ENCODE assay signal across 16 cellular contexts in genomic region chr7:149862156-149862555, GRCh38. TPM values are rescaled to one million over a fixed set of nuclear protein-coding genes. Genes with fewer than 3 reads are reported as not detected.
DNase-seq lines count a peak whose midpoint lies in the region; ATAC-seq, FAIRE-seq and TF ChIP-seq lines count a peak whose summit lies in the region.
"Had no signal": no experiment of that assay in that cellular context is flagged by ENCODE, and none has a peak within 500 bp of the region (broad histone marks: within the 10 kb centered on the region; RNA-seq: fewer than 3 reads in every experiment).

No MANE protein-coding gene starts in this region.

- no peaks in the 10 kb centered on the region for H3K27me3 ChIP-seq in CD4-positive, alpha-beta memory T cell (ENCODE audit: insufficient read depth, low read length)
- no peaks in the 10 kb centered on the region; a peak in 2 of 7 replicates for H3K27me3 ChIP-seq in H1 (replicated peaks in 1 of 4; ENCODE audit: control insufficient read depth in 3 of 4, extremely low read depth in 1 of 4, insufficient read depth in 3 of 4, low read length in 3 of 4)
- H3K27me3 ChIP-seq: BE2C had no signal

- no peak for TF ChIP-seq RAD21 in H1 (IDR thresholded peaks at IDR 0.05 in 1 of 2, conservative IDR thresholded peaks at IDR 0.05 in 1 of 2; ENCODE audit: low read depth in 2 of 2, low read length in 2 of 2)

- no peak overlapping the region for H2BK120ac ChIP-seq in H1 (replicated peaks; ENCODE audit: low read depth, low read length)

- no peak overlapping the region for H4K91ac ChIP-seq in H1 (replicated peaks; ENCODE audit: insufficient read length, low read length)

- H3K4me1 Mint-ChIP-seq in CD4-positive, alpha-beta memory T cell: peaks cover 32 to 62% (median 49%) of the 10 kb centered on the region in 4 donors
- peaks cover 31 to 85% (median 64%) of the 10 kb centered on the region in 4 donors for H3K4me1 Mint-ChIP-seq in naive thymus-derived CD8-positive, alpha-beta T cell
- H3K4me1 Mint-ChIP-seq in stimulated activated effector memory CD8-positive, alpha-beta T cell treated with anti-CD3 and anti-CD28 coated beads, Interleukin-12 subunit alpha, Interleukin-12 subunit beta, amount 100 ng/mL, for 72 hours: peaks cover 26% of the 10 kb centered on the region

- POLR2A ChIA-PET in CD4-positive, alpha-beta memory T cell (lab: Charles Lee; ENCODE audit: partially characterized antibody): interaction anchor here (2.7 to 2.9 kb wide), 2 partner anchors 9 to 23 kb away, joined by 12 to 33 read pairs; partner anchors contain the start of gene ZNF862
- POLR2A ChIA-PET in H1 (lab: Charles Lee; ENCODE audit: partially characterized antibody): no interaction called here
- POLR2A ChIA-PET in naive thymus-derived CD8-positive, alpha-beta T cell (lab: Charles Lee): interaction anchor here (0.6 to 13.7 kb wide), 6 partner anchors 8 to 620 kb away, joined by 4 to 241 read pairs (median 5); partner anchors contain the start of genes ATP6V0E2 and ZNF862

- no peak for TF ChIP-seq CTCF in H1 (IDR thresholded peaks at IDR 0.05; ENCODE audit: control extremely low read depth in 1 of 3, insufficient read depth in 1 of 3, low read depth in 1 of 3, low read length in 3 of 3)

- no peak overlapping the region for H3K23ac ChIP-seq in H1 (ENCODE audit: insufficient read length)

- no peaks in the 10 kb centered on the region for H3K23me2 ChIP-seq in H1 (ENCODE audit: low read depth, low read length)

- no peak overlapping the region for H3K4ac ChIP-seq in H1 (replicated peaks; ENCODE audit: insufficient read length, low read depth, low read length)

- H4K20me1 ChIP-seq in H1 (replicated peaks in 1 of 2; ENCODE audit: control insufficient read depth in 1 of 2, insufficient read depth in 2 of 2, low read length in 2 of 2): no peaks in the 10 kb centered on the region

- no peak for DNase-seq in CD4-positive, alpha-beta memory T cell
- DNase-seq in H1 (ENCODE audit: low read depth in 1 of 2, low spot score in 2 of 2) (no peak), T1000 (lab: John Stamatoyannopoulos, UW) (no peak), NCI-H748 (lab: John Stamatoyannopoulos, UW; ENCODE audit: unreplicated experiment) (no peak), NCI-H2107 treated with DMSO at 0.1 percent for 48 hours (lab: John Stamatoyannopoulos, UW; ENCODE audit: unreplicated experiment) (no peak)
- no peak for DNase-seq in naive thymus-derived CD8-positive, alpha-beta T cell
- no peak for DNase-seq in stimulated activated effector memory CD8-positive, alpha-beta T cell treated with anti-CD3 and anti-CD28 coated beads, Interleukin-12 subunit alpha, Interleukin-12 subunit beta, amount 100 ng/mL, for 72 hours (ENCODE audit: low spot score in 2 of 2)
- DNase-seq: ACHN; BE2C; C1 segment of cervical spinal cord; CD4-positive, alpha-beta T cell; DMS153; DMS79 treated with DMSO at 0.1 percent for 48 hours; GF-D8 had no signal

- no peak overlapping the region for H2BK12ac ChIP-seq in H1 (ENCODE audit: low read depth, low read length)

- H2AK5ac ChIP-seq in H1 (ENCODE audit: low read depth, low read length): no peak overlapping the region

- CTCF ChIA-PET in CD4-positive, alpha-beta memory T cell (lab: Charles Lee; ENCODE audit: partially characterized antibody): interaction anchor here (2.1 to 2.6 kb wide), 3 partner anchors 9 to 21 kb away, joined by 6 to 12 read pairs (median 12); no protein-coding TSS in a partner anchor
- CTCF ChIA-PET in H1 (lab: Charles Lee; ENCODE audit: partially characterized antibody): interaction anchor here (0.8 to 5.0 kb wide), 21 partner anchors 8 to 134 kb away, joined by 3 to 68 read pairs (median 4); no protein-coding TSS in a partner anchor

- H3K4me3 Mint-ChIP-seq in CD4-positive, alpha-beta memory T cell: no peak overlapping the region
- peak overlapping the region in 2 of 10 donors; percentile 72 to 87 for H3K4me3 Mint-ChIP-seq in naive thymus-derived CD8-positive, alpha-beta T cell
- H3K4me3 Mint-ChIP-seq in stimulated activated effector memory CD8-positive, alpha-beta T cell treated with anti-CD3 and anti-CD28 coated beads, Interleukin-12 subunit alpha, Interleukin-12 subunit beta, amount 100 ng/mL, for 72 hours: no peak overlapping the region
- H3K4me3 Mint-ChIP-seq: CD4-positive, alpha-beta T cell had no signal

- peak overlapping the region in 4 of 7 donors; percentile 6 to 91 (median 30) for H3K27ac Mint-ChIP-seq in CD4-positive, alpha-beta memory T cell
- H3K27ac Mint-ChIP-seq in naive thymus-derived CD8-positive, alpha-beta T cell: peak overlapping the region in 6 of 10 donors; percentile 46 to 99 (median 95)
- H3K27ac Mint-ChIP-seq in stimulated activated effector memory CD8-positive, alpha-beta T cell treated with anti-CD3 and anti-CD28 coated beads, Interleukin-12 subunit alpha, Interleukin-12 subunit beta, amount 100 ng/mL, for 72 hours: peak overlapping the region; percentile 38

- H3K4me2 ChIP-seq in H1 (ENCODE audit: insufficient read depth in 1 of 2, low read depth in 2 of 2, low read length in 2 of 2): no peak overlapping the region

- intact Hi-C loops in CD4-positive, alpha-beta memory T cell (cut with micrococcal nuclease): no loop called here

- TF ChIP-seq POLR2A in H1 (IDR thresholded peaks at IDR 0.05; ENCODE audit: control extremely low read depth in 1 of 2, low read depth in 2 of 2, low read length in 2 of 2): no peak

- no peak overlapping the region for H3K27ac ChIP-seq in CD4-positive, alpha-beta memory T cell (ENCODE audit: low read depth, low read length)
- H3K27ac ChIP-seq in H1 (ENCODE audit: low read depth, low read length): no peak overlapping the region

- H3K56ac ChIP-seq in H1 (replicated peaks; ENCODE audit: insufficient read length, low read depth, low read length): no peak overlapping the region

- no peak overlapping the region for H3K18ac ChIP-seq in H1 (ENCODE audit: extremely low read depth, low read length)

- no peak overlapping the region for H4K8ac ChIP-seq in H1 (ENCODE audit: extremely low read depth, insufficient read depth, low read length)

- no peaks in the 10 kb centered on the region for H3K9me3 ChIP-seq in CD4-positive, alpha-beta memory T cell (ENCODE audit: control insufficient read depth in 1 of 2, low read length in 2 of 2)
- H3K9me3 ChIP-seq in H1 (ENCODE audit: insufficient read depth in 2 of 2, low read depth in 1 of 2, low read length in 1 of 2): no peaks in the 10 kb centered on the region
- H3K9me3 ChIP-seq: BE2C, HAP-1 had no signal

- ATAC-seq in naive thymus-derived CD8-positive, alpha-beta T cell: no peak
- ATAC-seq in stimulated activated effector memory CD8-positive, alpha-beta T cell treated with anti-CD3 and anti-CD28 coated beads, Interleukin-12 subunit alpha, Interleukin-12 subunit beta, amount 100 ng/mL, for 72 hours: no peak

- peaks cover 34 to 43% of the 10 kb centered on the region in 2 donors for H3K36me3 Mint-ChIP-seq in CD4-positive, alpha-beta memory T cell
- peaks cover 0 to 28% (median 25%) of the 10 kb centered on the region in 3 donors for H3K36me3 Mint-ChIP-seq in naive thymus-derived CD8-positive, alpha-beta T cell
- peaks cover 6% of the 10 kb centered on the region for H3K36me3 Mint-ChIP-seq in stimulated activated effector memory CD8-positive, alpha-beta T cell treated with anti-CD3 and anti-CD28 coated beads, Interleukin-12 subunit alpha, Interleukin-12 subunit beta, amount 100 ng/mL, for 72 hours

- H3K9ac ChIP-seq in H1 (replicated peaks in 1 of 4; ENCODE audit: extremely low read depth in 1 of 4, low read depth in 3 of 4, low read length in 3 of 4): no peak overlapping the region

- H3K79me2 ChIP-seq in H1 (ENCODE audit: control insufficient read depth in 1 of 2, insufficient read depth in 2 of 2, low read length in 2 of 2): no peaks in the 10 kb centered on the region

- H3K27me3 Mint-ChIP-seq in CD4-positive, alpha-beta memory T cell: no peaks in the 10 kb centered on the region
- no peaks in the 10 kb centered on the region for H3K27me3 Mint-ChIP-seq in naive thymus-derived CD8-positive, alpha-beta T cell
- H3K27me3 Mint-ChIP-seq: CD4-positive, alpha-beta T cell had no signal

- no peak for TF ChIP-seq EP300 in H1 (IDR thresholded peaks at IDR 0.05; ENCODE audit: borderline replicate concordance in 1 of 2, low read depth in 2 of 2, low read length in 2 of 2)

- H2BK5ac ChIP-seq in H1 (ENCODE audit: low read depth, low read length): no peak overlapping the region; the same call in 1 of the 2 replicates

- no peaks in the 10 kb centered on the region for H3K9me3 Mint-ChIP-seq in CD4-positive, alpha-beta memory T cell
- H3K9me3 Mint-ChIP-seq in naive thymus-derived CD8-positive, alpha-beta T cell: no peaks in the 10 kb centered on the region
- no peaks in the 10 kb centered on the region for H3K9me3 Mint-ChIP-seq in stimulated activated effector memory CD8-positive, alpha-beta T cell treated with anti-CD3 and anti-CD28 coated beads, Interleukin-12 subunit alpha, Interleukin-12 subunit beta, amount 100 ng/mL, for 72 hours
- H3K9me3 Mint-ChIP-seq: CD4-positive, alpha-beta T cell had no signal

- FAIRE-seq in H1 (lab: Jason Lieb, UNC): no peak
- FAIRE-seq: A204.1 had no signal

- H3K14ac ChIP-seq in H1 (ENCODE audit: insufficient read length): no peak overlapping the region

- no peak overlapping the region for H2BK20ac ChIP-seq in H1 (ENCODE audit: low read length)

- peaks cover 64% of the 10 kb centered on the region for H3K4me1 ChIP-seq in CD4-positive, alpha-beta memory T cell (ENCODE audit: insufficient read depth, low read length)
- no peaks in the 10 kb centered on the region for H3K4me1 ChIP-seq in H1 (replicated peaks in 1 of 4; ENCODE audit: control insufficient read depth in 3 of 4, insufficient read depth in 4 of 4, low read length in 3 of 4)
- H3K4me1 ChIP-seq: BE2C, HAP-1 had no signal

- 87% methylated on average over 18 of the region's 18 CpGs; no CpG with 5 or more reads in 1 of the 2 experiments for WGBS in H1 (ENCODE audit: extremely low coverage in 1 of 2, insufficient coverage in 1 of 2, insufficient read length in 1 of 2, insufficient replicate concordance in 2 of 2, low coverage in 1 of 2, low lambda C conversion rate in 2 of 2, missing lambda C conversion rate in 1 of 2), 2 experiments

- no peak overlapping the region for H3K4me3 ChIP-seq in CD4-positive, alpha-beta memory T cell (ENCODE audit: low read length in 2 of 2)
- H3K4me3 ChIP-seq in H1 (ENCODE audit: extremely low read depth in 1 of 4, insufficient read depth in 2 of 4, low read depth in 3 of 4, low read length in 4 of 4): no peak overlapping the region
- H3K4me3 ChIP-seq: HAP-1 had no signal

- no peak overlapping the region for H4K5ac ChIP-seq in H1 (ENCODE audit: insufficient read length, low read depth, low read length)

- no peaks in the 10 kb centered on the region for H3K79me1 ChIP-seq in H1 (ENCODE audit: low read depth, low read length)

- no peak overlapping the region for H2AFZ ChIP-seq in H1 (ENCODE audit: low read length)

- peaks cover 12% of the 10 kb centered on the region for H3K36me3 ChIP-seq in CD4-positive, alpha-beta memory T cell (ENCODE audit: insufficient read depth, low read length)
- H3K36me3 ChIP-seq in H1 (ENCODE audit: control insufficient read depth in 2 of 4, insufficient read depth in 4 of 4, low read length in 3 of 4): no peaks in the 10 kb centered on the region
- H3K36me3 ChIP-seq: BE2C, HAP-1 had no signal

- H2BK15ac ChIP-seq in H1 (ENCODE audit: low read length): peak overlapping the region; percentile 46; the same call in 1 of the 2 replicates

RNA-seq across cellular contexts. Expression of gene ATP6V0E2, which starts 11.6 kb away (rescaled TPM):
- total RNA-seq in CD4-positive, alpha-beta memory T cell: 10 to 100 TPM; 64.6 to 65.3 TPM
- 100 to 1,000 TPM; 144 to 163 TPM for polyA plus RNA-seq in CD4-positive, alpha-beta memory T cell
- 26.1 and 30.7 TPM in 2 replicates for total RNA-seq in H1 (2021; fragmentation: NEBNext Ultra II Directional; extraction: Animal tissue kit (Norgen Biotek cat#: 25700))
- 47.9 and 75.1 TPM in 2 replicates for polyA plus RNA-seq in H1 (2011; rRNA removed)
- polyA plus RNA-seq in H1 (2011; cell fraction: cytosol; rRNA removed): 28.2 TPM
- 25.4 TPM for polyA plus RNA-seq in H1 (2011; cell fraction: nucleus; rRNA removed)
- polyA plus RNA-seq in H1 (2012, experiment 1 of 2): 22.2 to 32.2 TPM (median 29.6 TPM) in 4 replicates
- 34.8 TPM for polyA plus RNA-seq in H1 (2012, experiment 2 of 2)
- polyA plus RNA-seq in H1 (2013, experiment 1 of 2): 22.2 TPM
- polyA plus RNA-seq in H1 (2013, experiment 2 of 2): 25.2 TPM
- polyA minus RNA-seq in H1 (2011; rRNA and poly(A)+ RNA removed): 8.1 and 10.5 TPM in 2 replicates
- 13.7 TPM for polyA minus RNA-seq in H1 (2011; cell fraction: cytosol; rRNA and poly(A)+ RNA removed)
- polyA minus RNA-seq in H1 (2011; cell fraction: nucleus; rRNA and poly(A)+ RNA removed): 9.2 TPM
- 10 to 100 TPM; 81.7 to 90.5 TPM for total RNA-seq in naive thymus-derived CD8-positive, alpha-beta T cell
- polyA plus RNA-seq in naive thymus-derived CD8-positive, alpha-beta T cell: 100 to 1,000 TPM; 209 to 253 (median 246) TPM

RNA-seq across cellular contexts. Expression of gene ZNF862, which starts 24.0 kb away (rescaled TPM):
- total RNA-seq in CD4-positive, alpha-beta memory T cell: 10 to 100 TPM; 84.2 to 88.6 TPM
- 10 to 100 TPM in 1 of 2 donors, 1 to 10 TPM in 1; 9.8 to 10.5 TPM for polyA plus RNA-seq in CD4-positive, alpha-beta memory T cell
- 2.5 and 3.9 TPM in 2 replicates for total RNA-seq in H1 (2021; fragmentation: NEBNext Ultra II Directional; extraction: Animal tissue kit (Norgen Biotek cat#: 25700))
- polyA plus RNA-seq in H1 (2011; rRNA removed): 1.8 and 2.8 TPM in 2 replicates
- 2.4 TPM for polyA plus RNA-seq in H1 (2011; cell fraction: cytosol; rRNA removed)
- polyA plus RNA-seq in H1 (2011; cell fraction: nucleus; rRNA removed): 9.0 TPM
- polyA plus RNA-seq in H1 (2012, experiment 1 of 2): 1.8 to 3.1 TPM (median 2.4 TPM) in 4 replicates
- 0.62 TPM for polyA plus RNA-seq in H1 (2012, experiment 2 of 2)
- polyA plus RNA-seq in H1 (2013, experiment 1 of 2): 1.1 TPM
- 1.2 TPM for polyA plus RNA-seq in H1 (2013, experiment 2 of 2)
- 4.0 and 5.4 TPM in 2 replicates for polyA minus RNA-seq in H1 (2011; rRNA and poly(A)+ RNA removed)
- 1.5 TPM for polyA minus RNA-seq in H1 (2011; cell fraction: cytosol; rRNA and poly(A)+ RNA removed)
- polyA minus RNA-seq in H1 (2011; cell fraction: nucleus; rRNA and poly(A)+ RNA removed): 8.9 TPM
- 10 to 100 TPM; 82.9 to 88.4 TPM for total RNA-seq in naive thymus-derived CD8-positive, alpha-beta T cell
- polyA plus RNA-seq in naive thymus-derived CD8-positive, alpha-beta T cell: 10 to 100 TPM in 1 of 3 donors, 1 to 10 TPM in 2; 6.1 to 10.6 (median 9.6) TPM

Comparison
In these comparisons a context has a peak if more than half of its experiments do, and no peak if none do; other contexts are left out.
1. H3K27ac Mint-ChIP-seq: peak in every context shown above with its lines; median percentile 95 in naive thymus-derived CD8-positive, alpha-beta T cell; 38 in stimulated activated effector memory CD8-positive, alpha-beta T cell treated with anti-CD3 and anti-CD28 coated beads, Interleukin-12 subunit alpha, Interleukin-12 subunit beta, amount 100 ng/mL, for 72 hours; 30 in CD4-positive, alpha-beta memory T cell.
2. RNA of gene ZNF862, which starts 24.0 kb away (total RNA-seq): 84.2 to 88.6 TPM in CD4-positive, alpha-beta memory T cell and 82.9 to 88.4 TPM in naive thymus-derived CD8-positive, alpha-beta T cell; 2.5 to 3.9 TPM in H1; every median in the first group is over 10 times any median in the second.